In the genomic region with DNA sequence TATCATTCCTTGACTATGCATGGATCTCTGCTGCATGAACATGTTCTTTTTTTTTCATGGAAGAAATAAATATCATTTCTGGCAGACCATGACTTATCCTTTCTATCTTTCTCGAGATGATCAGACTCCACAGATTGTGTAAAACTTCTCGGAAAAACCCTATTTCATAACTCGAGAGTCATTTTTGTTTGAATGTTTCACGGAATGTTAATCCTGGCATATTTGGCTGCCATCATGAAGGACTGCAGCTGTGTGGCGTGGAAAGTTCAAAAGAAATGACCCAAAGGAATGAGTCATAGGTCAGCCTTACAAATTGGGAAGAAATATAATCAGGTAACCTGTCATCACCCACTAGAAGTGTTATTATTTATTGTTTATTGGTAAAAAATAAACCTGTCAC, we compare ENCODE assay signal across 1 cellular context.
TF ChIP-seq lines count a peak whose summit lies in the region.

No MANE protein-coding gene starts in this region.

TF ChIP-seq in endothelial cell of umbilical vein, 7 proteins besides CTCF, POLR2A, EP300 and RAD21:
- TF ChIP-seq EZH2 (IDR thresholded peaks at IDR 0.05; ENCODE audit: borderline replicate concordance, low read depth, low read length, severe bottlenecking), result no peak
- no peak for TF ChIP-seq GATA2 (IDR thresholded peaks at IDR 0.05; ENCODE audit: insufficient read depth, insufficient read length, low read depth, low read length)
- TF ChIP-seq MAX (IDR thresholded peaks at IDR 0.05; ENCODE audit: insufficient read depth, insufficient read length), result no peak
- no peak for TF ChIP-seq MYC (IDR thresholded peaks at IDR 0.05; ENCODE audit: low read depth, low read length)
- TF ChIP-seq JUN (IDR thresholded peaks at IDR 0.05; ENCODE audit: borderline replicate concordance, insufficient read depth, insufficient read length, low read depth), result no peak
